18 cellular contexts compared by ENCODE assay signal in the genomic region with DNA sequence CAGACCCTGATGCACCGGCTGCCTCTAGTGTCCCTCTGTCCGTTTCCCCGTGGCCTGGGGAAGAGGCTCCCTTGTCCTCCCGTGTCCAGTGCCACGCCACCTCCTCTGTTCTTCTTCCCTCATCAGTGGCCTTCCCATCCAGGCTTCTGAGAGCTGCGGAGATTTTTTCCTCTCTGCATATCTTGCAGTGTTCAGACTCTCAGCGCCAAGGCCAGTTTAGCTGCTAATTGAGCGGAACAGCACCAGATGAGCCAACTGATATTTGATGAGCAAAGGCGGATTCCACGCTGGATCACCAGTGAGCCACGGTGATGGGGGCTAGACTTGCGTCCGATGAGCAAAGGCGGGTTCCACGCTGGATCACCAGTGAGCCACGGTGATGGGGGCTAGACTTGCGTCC.
"Had no signal": no experiment of that assay in that cellular context is flagged by ENCODE, and none has a peak within 500 bp of the region (broad histone marks: within the 10 kb centered on the region; RNA-seq: fewer than 3 reads in every experiment).

No MANE protein-coding gene starts in this region.

- H3K4me3 Mint-ChIP-seq: memory B cell; natural killer cell; neural crest cell; stimulated activated memory B cell treated with anti-CD40 and anti-IgM and Interleukin-4, amounts not matched to agents 10 μg/mL and 1 μg/mL and 100 μg/mL, for 72 hours; type B pancreatic cell had no signal

- H3K4me1 Mint-ChIP-seq: memory B cell; stimulated activated memory B cell treated with anti-CD40 and anti-IgM and Interleukin-4, amounts not matched to agents 10 μg/mL and 1 μg/mL and 100 μg/mL, for 72 hours had no signal

- H3K36me3 Mint-ChIP-seq: memory B cell; natural killer cell; stimulated activated memory B cell treated with anti-CD40 and anti-IgM and Interleukin-4, amounts not matched to agents 10 μg/mL and 1 μg/mL and 100 μg/mL, for 72 hours; type B pancreatic cell had no signal

- ATAC-seq: esophagus mucosa; gastrocnemius medialis; left lobe of liver; natural killer cell; pancreas; stimulated activated memory B cell treated with anti-CD40 and anti-IgM and Interleukin-4, amounts not matched to agents 10 μg/mL and 1 μg/mL and 100 μg/mL, for 72 hours; stimulated activated naive CD8-positive, alpha-beta T cell treated with anti-CD3 and anti-CD28 coated beads, Interleukin-15, Interleukin-2, amounts not matched to agents 100 U/mL and 50 U/mL, for 24 hours had no signal

- H3K27me3 Mint-ChIP-seq: stimulated activated memory B cell treated with anti-CD40 and anti-IgM and Interleukin-4, amounts not matched to agents 10 μg/mL and 1 μg/mL and 100 μg/mL, for 72 hours had no signal

- H3K27ac Mint-ChIP-seq: memory B cell; natural killer cell; stimulated activated memory B cell treated with anti-CD40 and anti-IgM and Interleukin-4, amounts not matched to agents 10 μg/mL and 1 μg/mL and 100 μg/mL, for 72 hours; type B pancreatic cell had no signal

- H3K9me3 Mint-ChIP-seq: memory B cell; natural killer cell; neural crest cell; stimulated activated memory B cell treated with anti-CD40 and anti-IgM and Interleukin-4, amounts not matched to agents 10 μg/mL and 1 μg/mL and 100 μg/mL, for 72 hours; type B pancreatic cell had no signal

- DNase-seq: dorsolateral prefrontal cortex; effector CD4-positive, alpha-beta T cell; gastrocnemius medialis; head of caudate nucleus; natural killer cell; pancreas; spleen; stimulated activated CD4-positive, alpha-beta T cell treated with anti-CD3 and anti-CD28 coated beads, Interleukin-4, amount 100 ng/mL, for 4 hours; stimulated activated naive CD8-positive, alpha-beta T cell treated with anti-CD3 and anti-CD28 coated beads, Interleukin-15, Interleukin-2, amounts not matched to agents 100 U/mL and 50 U/mL, for 24 hours; substantia nigra; testis; tibial artery had no signal
